In genomic region chr1:15510611-15511405, GRCh38 we compare ENCODE assay signal across 18 cellular contexts. TPM values are rescaled to one million over a fixed set of nuclear protein-coding genes. Genes with fewer than 3 reads are reported as not detected.
DNase-seq lines count a peak whose midpoint lies in the region; ATAC-seq and TF ChIP-seq lines count a peak whose summit lies in the region.
"Had no signal": no experiment of that assay in that cellular context is flagged by ENCODE, and none has a peak within 500 bp of the region (broad histone marks: within the 10 kb centered on the region; RNA-seq: fewer than 3 reads in every experiment).

No MANE protein-coding gene starts in this region.

- no peaks in the 10 kb centered on the region for H3K9me3 ChIP-seq in mucosa of descending colon

- no peaks in the 10 kb centered on the region for H3K36me3 ChIP-seq in mucosa of descending colon (ENCODE audit: low read depth)

- H3K27ac Mint-ChIP-seq in WTC11: peak overlapping the region; percentile 81

- H3K36me3 Mint-ChIP-seq in WTC11: peaks cover 14% of the 10 kb centered on the region

- H3K4me1 Mint-ChIP-seq in WTC11: peaks cover 46% of the 10 kb centered on the region

- H3K9me3 Mint-ChIP-seq in WTC11: no peaks in the 10 kb centered on the region

- H3K27me3 Mint-ChIP-seq in WTC11 (ENCODE audit: low read depth): no peaks in the 10 kb centered on the region

- no peak overlapping the region for H3K4me3 Mint-ChIP-seq in WTC11

- H3K4me3 ChIP-seq in mucosa of descending colon: no peak overlapping the region
- H3K4me3 ChIP-seq: cardiac muscle cell had no signal

- TF ChIP-seq CTCF in WTC11 (IDR thresholded peaks at IDR 0.05): no peak
- no peak for TF ChIP-seq CTCF in mucosa of descending colon (IDR thresholded peaks at IDR 0.05)

- intact Hi-C loops in mucosa of descending colon (cut with DNase I, micrococcal nuclease): no loop called here

- POLR2A ChIA-PET in WTC11 (lab: Charles Lee): no interaction called here

- no peaks in the 10 kb centered on the region for H3K4me1 ChIP-seq in mucosa of descending colon (ENCODE audit: low read depth)

- CTCF ChIA-PET in WTC11 (lab: Charles Lee): no interaction called here

- ATAC-seq in WTC11 (no peak), mucosa of descending colon (peak; percentile 43), HG03565 (IDR thresholded peaks at IDR 0.05; ENCODE audit: unreplicated experiment) (no peak), GM19467 (IDR thresholded peaks at IDR 0.05; ENCODE audit: unreplicated experiment) (no peak)
- ATAC-seq: activated CD4-positive, CD25-positive, alpha-beta regulatory T cell treated with anti-CD3 and anti-CD28 coated beads, Interleukin-2, amount 50 U/mL, for 24 hours had no signal

- DNase-seq in Daoy (ENCODE audit: low read depth) (peak; percentile 24), WTC11 (ENCODE audit: low spot score) (no peak), mucosa of descending colon (no peak)
- no peak for DNase-seq in stimulated activated CD4-positive, alpha-beta T cell treated with anti-CD3 and anti-CD28 coated beads, Interleukin-2, amount 100 ng/mL, for 24 hours
- DNase-seq: dermis blood vessel endothelial cell; MM.1S; NCI-H1694 treated with DMSO at 0.1 percent for 48 hours; stimulated activated naive CD4-positive, alpha-beta T cell treated with Interleukin-2 at 50 U/mL for 16 hours had no signal

TF ChIP-seq in WTC11, 78 proteins besides CTCF, POLR2A, EP300 and RAD21 (continues in another document):
- no peak for TF ChIP-seq SMAD4 (CRISPR knock-in tag; IDR thresholded peaks at IDR 0.05)
- no peak for TF ChIP-seq ZMAT4 (CRISPR knock-in tag; IDR thresholded peaks at IDR 0.05)
- TF ChIP-seq PRRX2 (CRISPR knock-in tag; IDR thresholded peaks at IDR 0.05): no peak
- TF ChIP-seq FOXK1 (CRISPR knock-in tag; IDR thresholded peaks at IDR 0.05): no peak
- TF ChIP-seq ZNF532 (CRISPR knock-in tag; IDR thresholded peaks at IDR 0.05; ENCODE audit: borderline replicate concordance): no peak
- TF ChIP-seq USF2 (CRISPR knock-in tag; IDR thresholded peaks at IDR 0.05): no peak
- no peak for TF ChIP-seq TP53 (CRISPR knock-in tag; IDR thresholded peaks at IDR 0.05)
- no peak for TF ChIP-seq E2F5 (CRISPR knock-in tag; IDR thresholded peaks at IDR 0.05)
- no peak for TF ChIP-seq FOXP1 (CRISPR knock-in tag; IDR thresholded peaks at IDR 0.05; ENCODE audit: borderline replicate concordance)
- no peak for TF ChIP-seq TCF7 (CRISPR knock-in tag; IDR thresholded peaks at IDR 0.05; ENCODE audit: low read depth)
- no peak for TF ChIP-seq MLX (CRISPR knock-in tag; IDR thresholded peaks at IDR 0.05)
- TF ChIP-seq ATF2 (CRISPR knock-in tag; IDR thresholded peaks at IDR 0.05; ENCODE audit: borderline replicate concordance, low read depth): no peak
- no peak for TF ChIP-seq TEAD1 (CRISPR knock-in tag; IDR thresholded peaks at IDR 0.05)
- TF ChIP-seq ZNF396 (CRISPR knock-in tag; IDR thresholded peaks at IDR 0.05; ENCODE audit: borderline replicate concordance): no peak
- no peak for TF ChIP-seq E2F4 (CRISPR knock-in tag; IDR thresholded peaks at IDR 0.05; ENCODE audit: borderline replicate concordance, low read depth)
- TF ChIP-seq ETV6 (CRISPR knock-in tag; IDR thresholded peaks at IDR 0.05): no peak
- TF ChIP-seq EMX1 (CRISPR knock-in tag; IDR thresholded peaks at IDR 0.05): no peak
- TF ChIP-seq GRHL2 (CRISPR knock-in tag; IDR thresholded peaks at IDR 0.05; ENCODE audit: insufficient replicate concordance, severe bottlenecking): no peak

RNA-seq across cellular contexts. Expression of gene CASP9, which starts 13.2 kb away (rescaled TPM):
- 5.5 and 13.4 TPM in 2 replicates for total RNA-seq in Daoy (2014; rRNA removed; shearing (Covaris generic))
- total RNA-seq in WTC11 (2021) (13.5 to 18.6 TPM (median 16.6 TPM) in 3 replicates), mucosa of descending colon (10 to 100 TPM; 14.2 to 16.0 (median 15.2) TPM)

RNA-seq across cellular contexts. Expression of gene DNAJC16, which starts 15.8 kb away (rescaled TPM):
- 10.9 and 11.8 TPM in 2 replicates for total RNA-seq in Daoy (2014; rRNA removed; shearing (Covaris generic))
- total RNA-seq in WTC11 (2021) (16.4 to 20.4 TPM (median 17.5 TPM) in 3 replicates), mucosa of descending colon (10 to 100 TPM; 23.7 to 27.7 (median 23.8) TPM)

RNA-seq across cellular contexts. Expression of gene CELA2B, which starts 34.9 kb away (rescaled TPM):
- total RNA-seq in Daoy (2014; rRNA removed; shearing (Covaris generic)): not detected in 2 replicates
- total RNA-seq in WTC11 (2021) (0.55 TPM in 1 of 3 replicates, not detected in the others), mucosa of descending colon (not detected)
- total RNA-seq: cardiac muscle cell, dermis blood vessel endothelial cell, glomerular endothelial cell, H4, liver, renal cortical epithelial cell, SK-MEL-5, ureter had no signal

RNA-seq across cellular contexts. Expression of gene CELA2A, which starts 54.3 kb away (rescaled TPM):
- total RNA-seq in Daoy (2014; rRNA removed; shearing (Covaris generic)): not detected in 2 replicates
- total RNA-seq in WTC11 (2021) (0.83 to 1.1 TPM (median 1.1 TPM) in 3 replicates), mucosa of descending colon (not detected)
- total RNA-seq: cardiac muscle cell, dermis blood vessel endothelial cell, glomerular endothelial cell, H4, liver, renal cortical epithelial cell, SK-MEL-5 had no signal
